8 cellular contexts compared by ENCODE assay signal in the genomic region with DNA sequence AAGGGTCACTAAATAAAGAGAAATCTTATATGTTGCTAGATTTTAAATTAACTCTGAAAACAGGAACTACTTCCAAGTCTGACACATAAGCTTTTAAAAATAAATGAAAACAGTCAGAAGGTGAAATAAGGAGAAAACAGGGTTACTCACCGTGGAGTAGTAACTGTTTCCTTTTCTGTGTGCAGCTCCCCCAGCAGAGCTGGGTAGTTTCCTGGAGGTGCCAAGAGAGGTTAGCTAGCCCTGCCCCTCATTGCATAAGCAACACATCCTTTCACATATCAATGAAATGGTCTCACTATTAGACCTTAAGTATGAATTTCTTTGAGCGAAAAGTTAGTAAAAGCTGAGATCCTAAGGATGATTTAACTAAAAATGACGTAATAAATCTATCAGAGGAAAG. TPM values are rescaled to one million over a fixed set of nuclear protein-coding genes. Genes with fewer than 3 reads are reported as not detected.
DNase-seq lines count a peak whose midpoint lies in the region; ATAC-seq and TF ChIP-seq lines count a peak whose summit lies in the region.

No MANE protein-coding gene starts in this region.

- no peaks in the 10 kb centered on the region for H4K20me1 ChIP-seq in OCI-LY3 (ENCODE audit: insufficient read depth, low read length)

- H3K27me3 ChIP-seq in OCI-LY3 (ENCODE audit: low read depth, low read length) = no peaks in the 10 kb centered on the region

- peak overlapping the region; percentile 62 for H3K4me2 ChIP-seq in OCI-LY3 (ENCODE audit: low read length)

- H3K4me1 ChIP-seq in OCI-LY3 (ENCODE audit: low read length) = peaks cover 17% of the 10 kb centered on the region

- H3K4me3 ChIP-seq in OCI-LY3 (ENCODE audit: low read length) (peak overlapping the region; percentile 29), fibroblast of pulmonary artery (replicated peaks; ENCODE audit: low read depth, low read length) (no peak overlapping the region)

- peaks cover 15% of the 10 kb centered on the region for H3K36me3 ChIP-seq in OCI-LY3 (replicated peaks; ENCODE audit: low read depth, low read length)

- H2AFZ ChIP-seq in OCI-LY3 (ENCODE audit: low read depth, low read length) = no peak overlapping the region

- peak overlapping the region; percentile 25 for H3K9ac ChIP-seq in OCI-LY3 (ENCODE audit: low read length)

- H3K27ac ChIP-seq in OCI-LY3 (ENCODE audit: low read length) = peak overlapping the region; percentile 51

- no peaks in the 10 kb centered on the region for H3K79me2 ChIP-seq in OCI-LY3 (ENCODE audit: low read length)

- no peak for TF ChIP-seq CTCF in OCI-LY3 (IDR thresholded peaks at IDR 0.05; ENCODE audit: low read depth, low read length)
- no peak for TF ChIP-seq CTCF in fibroblast of pulmonary artery (IDR thresholded peaks at IDR 0.05; ENCODE audit: low read length, missing control alignments)

- H3K9me3 ChIP-seq in OCI-LY3 (ENCODE audit: insufficient read depth, low read length) = no peaks in the 10 kb centered on the region

- DNase-seq in fibroblast of pulmonary artery (ENCODE audit: low read depth) = peak; percentile 61
- no peak for DNase-seq in anterior cingulate cortex (lab: John Stamatoyannopoulos, UW)
- no peak for DNase-seq in left colon
- DNase-seq in SHP77 (lab: John Stamatoyannopoulos, UW) = no peak
- no peak for DNase-seq in NCI-H1417 (lab: John Stamatoyannopoulos, UW)

- intact Hi-C loops in left colon (cut with DNase I, micrococcal nuclease) = no loop called here

- peak; percentile 70 for ATAC-seq in GM18520 (IDR thresholded peaks at IDR 0.05; ENCODE audit: unreplicated experiment)
- peak; percentile 98 for ATAC-seq in HG02610 (IDR thresholded peaks at IDR 0.05; ENCODE audit: unreplicated experiment)
- ATAC-seq in left colon = no peak

RNA-seq across cellular contexts. Expression of gene GPR75, which starts 54.0 kb away (rescaled TPM):
- 1 to 10 TPM; 1.2 to 2.0 TPM for total RNA-seq in left colon

RNA-seq across cellular contexts. Expression of gene PSME4, which starts 57.1 kb away (rescaled TPM):
- total RNA-seq in left colon = 10 to 100 TPM; 35.2 to 50.7 TPM
